ENCODE assay signal across 1 cellular context in genomic region chr3:9848860-9849259, GRCh38.
A peak's percentile ranks its signal among the peaks of the same experiment; 100 is the strongest.
TF ChIP-seq lines count a peak whose summit lies in the region.
"Not testable (repeated sequence)": the region's sequence is repeated elsewhere in the genome, so short reads cannot be mapped to it uniquely, and the experiment has no call there.

No MANE protein-coding gene starts in this region.

TF ChIP-seq in K562, 482 proteins besides CTCF, POLR2A, EP300 and RAD21:
- TF ChIP-seq TBL1XR1 (IDR thresholded peaks at IDR 0.05; ENCODE audit: low read length in 2 of 2) (0 out of 4 replicates have a peak, but pooled peaks of 1 of the 2 experiments have one; percentile 26), SOX6 (IDR thresholded peaks at IDR 0.05) (0 out of 2 replicates have a peak, but pooled peaks have one; percentile 9), SMC3 (conservative IDR thresholded peaks at IDR 0.05; ENCODE audit: insufficient read depth, low read depth, low read length) (peak; percentile 47; the same call in 1 of the 2 replicates), ATF7 (IDR thresholded peaks at IDR 0.05) (peak; percentile 25; the same call in 1 of the 2 replicates), DEAF1 (CRISPR knock-in tag; IDR thresholded peaks at IDR 0.05) (0 out of 2 replicates have a peak, but pooled peaks have one; percentile 14), RCOR1 (IDR thresholded peaks at IDR 0.05; ENCODE audit: borderline replicate concordance in 1 of 2, low read depth in 2 of 2, low read length in 2 of 2) (peak in 1 of 2 experiments; percentile 27; a peak in 1 of 4 replicates), ATF3 (CRISPR knock-in tag; conservative IDR thresholded peaks at IDR 0.05) (0 out of 2 replicates have a peak, but pooled peaks have one; percentile 24)
- not testable (repeated sequence) for TF ChIP-seq ATF3 (IDR thresholded peaks at IDR 0.05)
TF ChIP-seq in K562: peak in this region for 7; not testable (repeated sequence) for 475.
